ENCODE assay signal across 35 cellular contexts in the genomic region with DNA sequence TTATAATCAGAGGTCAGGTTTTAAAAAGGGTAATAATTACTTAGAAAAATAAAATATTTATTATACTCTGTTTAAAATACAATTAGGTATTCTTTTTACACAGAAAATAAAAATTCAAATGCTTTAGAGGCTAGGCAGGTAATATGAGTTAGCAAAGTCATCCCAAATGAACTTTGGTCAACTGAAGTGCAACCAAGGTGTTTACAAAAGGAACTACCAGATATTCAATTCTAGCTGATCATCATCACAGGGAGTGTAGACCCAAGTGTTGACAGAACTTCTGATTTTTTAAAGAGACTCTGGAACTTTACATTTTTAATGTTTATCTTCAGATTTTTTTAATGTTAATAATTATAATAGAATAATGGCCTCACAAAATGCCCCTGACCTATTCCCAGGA.
"Had no signal": no experiment of that assay in that cellular context is flagged by ENCODE, and none has a peak within 500 bp of the region (broad histone marks: within the 10 kb centered on the region; RNA-seq: fewer than 3 reads in every experiment).

No MANE protein-coding gene starts in this region.

- FAIRE-seq: astrocyte, bronchial epithelial cell had no signal

- DNase-seq: activated effector memory CD4-positive, alpha-beta T cell treated with anti-CD3 and anti-CD28 coated beads, Interleukin-2, amount 50 U/mL, for 16 hours; activated effector memory CD4-positive, alpha-beta T cell treated with Interleukin-2 at 50 U/mL for 16 hours; activated gamma-delta T cell; activated gamma-delta T cell treated with Interleukin-2 at 50 U/mL for 16 hours; activated naive CD4-positive, alpha-beta T cell; activated naive CD4-positive, alpha-beta T cell treated with anti-CD3 and anti-CD28 coated beads for 36 hours; activated naive CD4-positive, alpha-beta T cell treated with anti-CD3 and anti-CD28 coated beads, Interleukin-2, amount 10 ng/mL, durations not matched to agents 7 days and 5 days; activated naive CD4-positive, alpha-beta T cell treated with anti-CD3 and anti-CD28 coated beads, Interleukin-2, amount 50 U/mL, for 16 hours; activated naive CD4-positive, alpha-beta T cell treated with Interleukin-2 at 50 U/mL for 16 hours; activated naive CD8-positive, alpha-beta T cell treated with anti-CD3 and anti-CD28 coated beads for 36 hours; activated naive CD8-positive, alpha-beta T cell treated with anti-CD3 and anti-CD28 coated beads, Interleukin-2, amount 10 ng/mL, durations not matched to agents 7 days and 5 days; activated naive CD8-positive, alpha-beta T cell treated with anti-CD3 and anti-CD28 coated beads, Interleukin-2, amount 50 U/mL, for 24 hours; activated T-cell treated with anti-CD3 and anti-CD28 coated beads for 4 hours; activated T-cell treated with anti-CD3 and anti-CD28 coated beads, Interleukin-2, amount 50 U/mL, for 1 hour; activated T-cell treated with anti-CD3 and anti-CD28 coated beads, Interleukin-2, amount 50 U/mL, for 24 hours; activated T-cell treated with anti-CD3 and anti-CD28 coated beads, Interleukin-2, amount 50 U/mL, for 4 hours; activated T-cell treated with anti-CD3 and anti-CD28 coated beads, Interleukin-2, amount 50 U/mL, for 48 hours; activated T-cell treated with anti-CD3 and anti-CD28 coated beads, Interleukin-2, amount 50 U/mL, for 72 hours; adrenal gland; amniotic stem cell; amygdala; anterior cingulate cortex; aorta; body of pancreas; brain microvascular endothelial cell; caudate nucleus; central memory CD4-positive, alpha-beta T cell; cerebellar nuclear complex had no signal

- H3K36me3 ChIP-seq: adrenal gland, ascending aorta, brain microvascular endothelial cell, breast epithelium, cardiac muscle cell had no signal

- H3K9me3 ChIP-seq: adrenal gland, ascending aorta, body of pancreas had no signal

- ATAC-seq: activated naive CD4-positive, alpha-beta T cell treated with anti-CD3 and anti-CD28 coated beads, Interleukin-2, amount 50 U/mL, for 72 hours; activated naive CD8-positive, alpha-beta T cell treated with anti-CD3 and anti-CD28 coated beads, Interleukin-2, amount 50 U/mL, for 24 hours; activated T-cell treated with anti-CD3 and anti-CD28 coated beads, Interleukin-2, amount 50 U/mL, for 4 hours; activated T-cell treated with anti-CD3 and anti-CD28 coated beads, Interleukin-2, amount 50 U/mL, for 72 hours; activated T-helper 17 cell treated with anti-CD3 and anti-CD28 coated beads, Interleukin-2, amount 50 U/mL, for 72 hours; body of pancreas had no signal

- H3K4me1 ChIP-seq: adrenal gland, ascending aorta, body of pancreas, breast epithelium had no signal

- H3K27me3 ChIP-seq: adrenal gland, ascending aorta, body of pancreas, brain microvascular endothelial cell, breast epithelium, cardiac muscle cell had no signal

- H3K27ac ChIP-seq: adrenal gland, ascending aorta, body of pancreas, brain microvascular endothelial cell, breast epithelium, cardiac muscle cell had no signal

- H3K4me3 ChIP-seq: adrenal gland, ascending aorta, body of pancreas, breast epithelium, cardiac muscle cell had no signal
